In genomic region chr12:118850244-118850825, GRCh38 we compare ENCODE assay signal across 9 cellular contexts.
DNase-seq lines count a peak whose midpoint lies in the region; ATAC-seq and FAIRE-seq lines count a peak whose summit lies in the region.
"Had no signal": no experiment of that assay in that cellular context is flagged by ENCODE, and none has a peak within 500 bp of the region (broad histone marks: within the 10 kb centered on the region; RNA-seq: fewer than 3 reads in every experiment).

No MANE protein-coding gene starts in this region.

- no peak for FAIRE-seq in urothelium cell line (lab: Jason Lieb, UNC)

- peak; percentile 4 to 11 for DNase-seq in stimulated activated CD4-positive, alpha-beta T cell treated with anti-CD3 and anti-CD28 coated beads, Interleukin-2, amount 100 ng/mL, for 48 hours
- DNase-seq in stimulated activated CD4-positive, alpha-beta T cell treated with anti-CD3 and anti-CD28 coated beads, Interleukin-4, amount 100 ng/mL, for 24 hours, result no peak
- peak; percentile 10 for DNase-seq in NCI-H774 (lab: John Stamatoyannopoulos, UW)
- peak; percentile 2 for DNase-seq in epithelial cell of prostate (ENCODE audit: low read depth, low spot score)
- DNase-seq in urothelium cell line (ENCODE audit: low spot score), result peak; percentile 18
- no peak for DNase-seq in C1 segment of cervical spinal cord (lab: John Stamatoyannopoulos, UW)
- no peak for DNase-seq in NCI-H226

- ATAC-seq in GM18502 (IDR thresholded peaks at IDR 0.05; ENCODE audit: poor library complexity, unreplicated experiment), result no peak

- H3K27ac ChIP-seq in epithelial cell of prostate, result no peak overlapping the region
- H3K27ac ChIP-seq: SJSA1 had no signal

Comparison
In these comparisons a context has a peak if more than half of its experiments do, and no peak if none do; other contexts are left out.
1. DNase-seq: peak in stimulated activated CD4-positive, alpha-beta T cell treated with anti-CD3 and anti-CD28 coated beads, Interleukin-2, amount 100 ng/mL, for 48 hours (2 of 2), NCI-H774 (single experiment), epithelial cell of prostate (single experiment) and urothelium cell line (single experiment); none in stimulated activated CD4-positive, alpha-beta T cell treated with anti-CD3 and anti-CD28 coated beads, Interleukin-4, amount 100 ng/mL, for 24 hours (single experiment), C1 segment of cervical spinal cord (0 of 14) and NCI-H226 (single experiment).